Comparison of ENCODE assay signal across 15 cellular contexts in the genomic region with DNA sequence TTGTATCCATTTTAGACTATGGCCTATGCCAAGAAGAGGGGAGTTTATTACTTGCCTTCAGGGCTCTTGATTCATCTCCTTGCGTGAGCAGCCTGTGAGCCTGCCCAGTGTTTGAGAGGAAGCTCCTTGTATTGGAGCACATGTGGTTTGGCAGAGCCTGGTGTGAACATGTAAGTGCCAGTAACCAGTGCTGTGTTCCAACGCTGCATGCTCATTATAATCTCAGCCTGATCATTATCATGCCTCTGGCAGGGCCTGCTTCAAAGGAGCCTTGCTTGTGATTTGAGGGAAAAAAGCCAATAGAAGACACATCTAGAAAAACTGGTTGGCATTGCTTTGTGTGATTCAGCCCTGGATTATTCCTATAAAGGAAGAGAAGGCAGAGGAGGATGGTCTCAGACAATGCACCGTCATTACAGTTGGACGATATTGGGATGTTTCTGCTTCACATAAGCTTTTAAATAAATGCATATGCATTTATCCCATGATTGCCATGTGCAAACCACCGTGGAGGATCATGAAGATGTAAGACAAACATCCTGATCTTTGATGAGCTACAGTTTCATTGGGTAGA.
A peak's percentile ranks its signal among the peaks of the same experiment; 100 is the strongest.
DNase-seq lines count a peak whose midpoint lies in the region; ATAC-seq and TF ChIP-seq lines count a peak whose summit lies in the region.
"Had no signal": no experiment of that assay in that cellular context is flagged by ENCODE, and none has a peak within 500 bp of the region (broad histone marks: within the 10 kb centered on the region; RNA-seq: fewer than 3 reads in every experiment).

No MANE protein-coding gene starts in this region.

- no peak for TF ChIP-seq CTCF in right atrium auricular region (IDR thresholded peaks at IDR 0.05)
- no peak for TF ChIP-seq CTCF in RWPE1 (conservative IDR thresholded peaks at IDR 0.05; ENCODE audit: low read depth)
- no peak for TF ChIP-seq CTCF in fibroblast of mammary gland (conservative IDR thresholded peaks at IDR 0.05; ENCODE audit: control insufficient read depth, insufficient read depth, low read depth, low read length)
- no peak for TF ChIP-seq CTCF in upper lobe of right lung (IDR thresholded peaks at IDR 0.05)

- H3K27ac ChIP-seq in right atrium auricular region (no peak overlapping the region), RWPE1 (peak overlapping the region; percentile 65), upper lobe of right lung (no peak overlapping the region), SJCRH30 (no peak overlapping the region)

- H3K4me1 ChIP-seq in right atrium auricular region (peaks cover 0 to 4% of the 10 kb centered on the region in 2 donors), upper lobe of right lung (peaks cover 8% of the 10 kb centered on the region), SJCRH30 (no peaks in the 10 kb centered on the region)

- POLR2A ChIA-PET in RWPE1 (lab: Yijun Ruan, JAX; ENCODE audit: low non-redundant PET), result no interaction called here

- intact Hi-C loops in Right ventricle myocardium superior (cut with DNase I) (no loop called here), upper lobe of right lung (cut with DNase I) (no loop called here)

- no peak for ATAC-seq in Right ventricle myocardium superior (ENCODE audit: poor library complexity)
- ATAC-seq in upper lobe of right lung, result peak; percentile 23
- ATAC-seq: activated CD8-positive, alpha-beta T cell treated with anti-CD3 and anti-CD28 coated beads, Interleukin-2, amount 10 ng/mL, durations not matched to agents 7 days and 5 days; T-helper 17 cell had no signal

- no peak overlapping the region for H3K4me3 ChIP-seq in right atrium auricular region
- no peak overlapping the region for H3K4me3 ChIP-seq in fibroblast of mammary gland (ENCODE audit: control insufficient read depth, low read depth, low read length)
- H3K4me3 ChIP-seq in upper lobe of right lung, result no peak overlapping the region
- H3K4me3 ChIP-seq in SJCRH30, result no peak overlapping the region

- CTCF ChIA-PET in RWPE1 (lab: Yijun Ruan, JAX), result interaction anchor here (1.1 to 1.2 kb wide), 2 partner anchors 112 to 206 kb away, joined by 3 read pairs; no protein-coding TSS in a partner anchor

- H3K36me3 ChIP-seq in right atrium auricular region (no peaks in the 10 kb centered on the region), upper lobe of right lung (no peaks in the 10 kb centered on the region), SJCRH30 (no peaks in the 10 kb centered on the region; the same call in 1 of the 2 replicates)

- H3K9me3 ChIP-seq in right atrium auricular region, result no peaks in the 10 kb centered on the region
- no peaks in the 10 kb centered on the region for H3K9me3 ChIP-seq in upper lobe of right lung
- H3K9me3 ChIP-seq in SJCRH30 (replicated peaks), result no peaks in the 10 kb centered on the region

- H3K27me3 ChIP-seq in right atrium auricular region (no peaks in the 10 kb centered on the region), upper lobe of right lung (no peaks in the 10 kb centered on the region), SJCRH30 (no peaks in the 10 kb centered on the region)

- DNase-seq in Right ventricle myocardium superior (peak; percentile 40), right atrium auricular region (ENCODE audit: low spot score) (no peak), RWPE1 (ENCODE audit: low spot score) (peak; percentile 89), fibroblast of mammary gland (ENCODE audit: low read depth) (peak; percentile 25), upper lobe of right lung (no peak), SJCRH30 (no peak), medulla oblongata (ENCODE audit: extremely low spot score) (no peak)
- no peak for DNase-seq in stimulated activated CD4-positive, alpha-beta T cell treated with anti-CD3 and anti-CD28 coated beads, Interleukin-1b, Interleukin-23, amount 100 ng/mL, for 48 hours
- DNase-seq: ACHN; activated CD8-positive, alpha-beta T cell treated with anti-CD3 and anti-CD28 coated beads, Interleukin-2, amount 10 ng/mL, durations not matched to agents 7 days and 5 days; activated naive CD8-positive, alpha-beta T cell treated with anti-CD3 and anti-CD28 coated beads, Interleukin-2, amount 10 ng/mL, durations not matched to agents 7 days and 5 days; midbrain; NCI-H187; retina; T-helper 17 cell had no signal

Comparison
In these comparisons a context has a peak if more than half of its experiments do, and no peak if none do; other contexts are left out.
1. DNase-seq: peak in Right ventricle myocardium superior (single experiment), RWPE1 (single experiment) and fibroblast of mammary gland (single experiment); none in right atrium auricular region (single experiment), upper lobe of right lung (single experiment), SJCRH30 (0 of 2), stimulated activated CD4-positive, alpha-beta T cell treated with anti-CD3 and anti-CD28 coated beads, Interleukin-1b, Interleukin-23, amount 100 ng/mL, for 48 hours (single experiment) and medulla oblongata (single experiment).